In the genomic region with DNA sequence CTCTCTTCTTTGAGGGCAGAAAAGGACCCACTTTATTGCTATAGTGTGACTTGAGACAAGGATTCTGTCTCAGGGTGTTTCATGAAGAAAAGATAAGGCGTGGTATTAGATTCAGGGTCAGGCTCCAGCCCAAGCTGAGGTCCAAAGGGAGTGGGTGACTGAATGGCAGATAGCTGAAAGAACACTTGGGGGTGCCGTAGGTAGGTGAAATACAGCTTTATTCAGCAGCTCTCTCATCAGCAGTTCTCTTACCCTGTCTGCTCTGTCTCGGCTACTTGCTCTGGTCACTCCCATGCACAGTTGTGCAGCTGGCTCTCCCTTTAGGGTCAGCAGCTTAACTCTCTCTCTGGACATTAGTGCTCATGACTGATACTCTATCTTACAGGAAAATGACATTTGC, we compare ENCODE assay signal across 22 cellular contexts.
"Had no signal": no experiment of that assay in that cellular context is flagged by ENCODE, and none has a peak within 500 bp of the region (broad histone marks: within the 10 kb centered on the region; RNA-seq: fewer than 3 reads in every experiment).

No MANE protein-coding gene starts in this region.

- H3K36me3 ChIP-seq: prostate gland, right lobe of liver, tibial nerve, vagina had no signal

- H3K27me3 ChIP-seq: body of pancreas, right lobe of liver, tibial nerve, vagina had no signal

- H3K9me3 ChIP-seq: body of pancreas, prostate gland, right lobe of liver had no signal

- DNase-seq: activated CD4-positive, alpha-beta T cell treated with anti-CD3 and anti-CD28 coated beads for 1 hour; activated CD4-positive, alpha-beta T cell treated with anti-CD3 and anti-CD28 coated beads, Interleukin-2, amount 50 U/mL, for 48 hours; amygdala; body of pancreas; caudate nucleus; cortex of kidney; effector CD8-positive, alpha-beta T cell; foreskin melanocyte; immature natural killer cell; mesendoderm; right lobe of liver; stimulated activated CD4-positive, alpha-beta T cell treated with anti-CD3 and anti-CD28 coated beads, Interleukin-4, amount 100 ng/mL, for 4 hours; stimulated activated CD8-positive, alpha-beta memory T cell treated with anti-CD3 and anti-CD28 coated beads, Interleukin-4, amount 100 ng/mL, for 48 hours; stimulated activated naive CD4-positive, alpha-beta T cell treated with Interleukin-2 at 50 U/mL for 16 hours; substantia nigra had no signal

- ATAC-seq: activated naive CD4-positive, alpha-beta T cell treated with anti-CD3 and anti-CD28 coated beads, Interleukin-2, amount 50 U/mL, for 72 hours; body of pancreas; right lobe of liver had no signal

- H3K4me1 ChIP-seq: body of pancreas, prostate gland, right lobe of liver, tibial nerve, vagina had no signal

- H3K9me3 Mint-ChIP-seq: immature natural killer cell had no signal

- H3K27ac ChIP-seq: body of pancreas, prostate gland, right lobe of liver, tibial nerve, vagina had no signal

- H3K4me1 Mint-ChIP-seq: immature natural killer cell had no signal

- H3K4me3 Mint-ChIP-seq: T-helper 2 cell treated with Interferon-gamma antibody and Interleukin-4, amounts not matched to agents 5 μg/mL and 100 μg/mL, for 36 hours had no signal

- H3K4me3 ChIP-seq: body of pancreas, prostate gland, right lobe of liver, smooth muscle cell, tibial nerve, vagina had no signal

- H3K4me2 ChIP-seq: smooth muscle cell had no signal

- H3K27ac Mint-ChIP-seq: activated T-helper 2 cell treated with anti-CD3 and anti-CD28 coated beads, Interferon-gamma antibody, Interleukin-2, Interleukin-4, amounts not matched to agents 10 μg/mL and 5 μg/mL and 100 μg/mL, durations not matched to agents 14 hours and 24 hours and 36 hours; T-helper 2 cell treated with Interferon-gamma antibody and Interleukin-4, amounts not matched to agents 5 μg/mL and 100 μg/mL, for 36 hours had no signal
